1 cellular context compared by ENCODE assay signal in the genomic region with DNA sequence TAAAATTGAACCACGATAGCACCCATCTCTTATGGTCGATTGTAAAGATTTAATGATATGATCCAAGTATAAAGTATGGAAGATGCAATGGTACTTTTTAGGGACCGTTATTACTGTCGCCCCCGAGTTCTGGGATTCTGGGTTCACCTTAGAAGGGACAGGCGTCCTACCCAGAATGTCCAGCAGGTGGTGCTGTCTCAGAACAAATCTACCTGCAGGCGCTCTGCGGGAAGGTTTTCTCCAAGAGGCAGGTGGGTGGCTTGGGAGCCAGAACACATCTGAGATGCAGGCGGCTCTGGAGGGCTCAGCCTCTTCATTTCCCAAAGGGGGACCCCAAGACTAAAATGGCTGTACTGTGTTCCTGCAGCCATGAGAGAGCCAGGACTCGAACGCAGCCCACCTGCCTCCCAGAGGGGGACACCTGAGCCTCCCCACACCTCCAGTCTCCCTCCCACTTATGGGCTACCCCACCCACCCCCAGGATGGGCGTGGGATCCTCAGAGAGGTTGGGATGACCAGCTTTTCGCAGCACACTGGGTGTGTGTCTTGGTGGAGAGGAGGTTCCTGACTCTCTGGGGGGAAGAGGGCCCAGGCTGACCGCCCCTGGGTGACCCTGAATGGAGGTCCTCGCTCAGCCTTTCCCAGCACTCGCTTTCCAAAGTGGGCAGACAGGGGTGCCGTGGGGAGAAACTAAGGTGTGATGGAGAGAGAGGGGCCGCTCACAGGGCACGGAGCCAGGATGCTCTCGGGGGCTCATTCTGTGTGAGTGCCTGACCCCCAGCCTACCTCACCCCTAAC.
A peak's percentile ranks its signal among the peaks of the same experiment; 100 is the strongest.
TF ChIP-seq lines count a peak whose summit lies in the region.

No MANE protein-coding gene starts in this region.

TF ChIP-seq in K562, 482 proteins besides CTCF, POLR2A, EP300 and RAD21 (continued from another document):
- TF ChIP-seq, protein P1, sequence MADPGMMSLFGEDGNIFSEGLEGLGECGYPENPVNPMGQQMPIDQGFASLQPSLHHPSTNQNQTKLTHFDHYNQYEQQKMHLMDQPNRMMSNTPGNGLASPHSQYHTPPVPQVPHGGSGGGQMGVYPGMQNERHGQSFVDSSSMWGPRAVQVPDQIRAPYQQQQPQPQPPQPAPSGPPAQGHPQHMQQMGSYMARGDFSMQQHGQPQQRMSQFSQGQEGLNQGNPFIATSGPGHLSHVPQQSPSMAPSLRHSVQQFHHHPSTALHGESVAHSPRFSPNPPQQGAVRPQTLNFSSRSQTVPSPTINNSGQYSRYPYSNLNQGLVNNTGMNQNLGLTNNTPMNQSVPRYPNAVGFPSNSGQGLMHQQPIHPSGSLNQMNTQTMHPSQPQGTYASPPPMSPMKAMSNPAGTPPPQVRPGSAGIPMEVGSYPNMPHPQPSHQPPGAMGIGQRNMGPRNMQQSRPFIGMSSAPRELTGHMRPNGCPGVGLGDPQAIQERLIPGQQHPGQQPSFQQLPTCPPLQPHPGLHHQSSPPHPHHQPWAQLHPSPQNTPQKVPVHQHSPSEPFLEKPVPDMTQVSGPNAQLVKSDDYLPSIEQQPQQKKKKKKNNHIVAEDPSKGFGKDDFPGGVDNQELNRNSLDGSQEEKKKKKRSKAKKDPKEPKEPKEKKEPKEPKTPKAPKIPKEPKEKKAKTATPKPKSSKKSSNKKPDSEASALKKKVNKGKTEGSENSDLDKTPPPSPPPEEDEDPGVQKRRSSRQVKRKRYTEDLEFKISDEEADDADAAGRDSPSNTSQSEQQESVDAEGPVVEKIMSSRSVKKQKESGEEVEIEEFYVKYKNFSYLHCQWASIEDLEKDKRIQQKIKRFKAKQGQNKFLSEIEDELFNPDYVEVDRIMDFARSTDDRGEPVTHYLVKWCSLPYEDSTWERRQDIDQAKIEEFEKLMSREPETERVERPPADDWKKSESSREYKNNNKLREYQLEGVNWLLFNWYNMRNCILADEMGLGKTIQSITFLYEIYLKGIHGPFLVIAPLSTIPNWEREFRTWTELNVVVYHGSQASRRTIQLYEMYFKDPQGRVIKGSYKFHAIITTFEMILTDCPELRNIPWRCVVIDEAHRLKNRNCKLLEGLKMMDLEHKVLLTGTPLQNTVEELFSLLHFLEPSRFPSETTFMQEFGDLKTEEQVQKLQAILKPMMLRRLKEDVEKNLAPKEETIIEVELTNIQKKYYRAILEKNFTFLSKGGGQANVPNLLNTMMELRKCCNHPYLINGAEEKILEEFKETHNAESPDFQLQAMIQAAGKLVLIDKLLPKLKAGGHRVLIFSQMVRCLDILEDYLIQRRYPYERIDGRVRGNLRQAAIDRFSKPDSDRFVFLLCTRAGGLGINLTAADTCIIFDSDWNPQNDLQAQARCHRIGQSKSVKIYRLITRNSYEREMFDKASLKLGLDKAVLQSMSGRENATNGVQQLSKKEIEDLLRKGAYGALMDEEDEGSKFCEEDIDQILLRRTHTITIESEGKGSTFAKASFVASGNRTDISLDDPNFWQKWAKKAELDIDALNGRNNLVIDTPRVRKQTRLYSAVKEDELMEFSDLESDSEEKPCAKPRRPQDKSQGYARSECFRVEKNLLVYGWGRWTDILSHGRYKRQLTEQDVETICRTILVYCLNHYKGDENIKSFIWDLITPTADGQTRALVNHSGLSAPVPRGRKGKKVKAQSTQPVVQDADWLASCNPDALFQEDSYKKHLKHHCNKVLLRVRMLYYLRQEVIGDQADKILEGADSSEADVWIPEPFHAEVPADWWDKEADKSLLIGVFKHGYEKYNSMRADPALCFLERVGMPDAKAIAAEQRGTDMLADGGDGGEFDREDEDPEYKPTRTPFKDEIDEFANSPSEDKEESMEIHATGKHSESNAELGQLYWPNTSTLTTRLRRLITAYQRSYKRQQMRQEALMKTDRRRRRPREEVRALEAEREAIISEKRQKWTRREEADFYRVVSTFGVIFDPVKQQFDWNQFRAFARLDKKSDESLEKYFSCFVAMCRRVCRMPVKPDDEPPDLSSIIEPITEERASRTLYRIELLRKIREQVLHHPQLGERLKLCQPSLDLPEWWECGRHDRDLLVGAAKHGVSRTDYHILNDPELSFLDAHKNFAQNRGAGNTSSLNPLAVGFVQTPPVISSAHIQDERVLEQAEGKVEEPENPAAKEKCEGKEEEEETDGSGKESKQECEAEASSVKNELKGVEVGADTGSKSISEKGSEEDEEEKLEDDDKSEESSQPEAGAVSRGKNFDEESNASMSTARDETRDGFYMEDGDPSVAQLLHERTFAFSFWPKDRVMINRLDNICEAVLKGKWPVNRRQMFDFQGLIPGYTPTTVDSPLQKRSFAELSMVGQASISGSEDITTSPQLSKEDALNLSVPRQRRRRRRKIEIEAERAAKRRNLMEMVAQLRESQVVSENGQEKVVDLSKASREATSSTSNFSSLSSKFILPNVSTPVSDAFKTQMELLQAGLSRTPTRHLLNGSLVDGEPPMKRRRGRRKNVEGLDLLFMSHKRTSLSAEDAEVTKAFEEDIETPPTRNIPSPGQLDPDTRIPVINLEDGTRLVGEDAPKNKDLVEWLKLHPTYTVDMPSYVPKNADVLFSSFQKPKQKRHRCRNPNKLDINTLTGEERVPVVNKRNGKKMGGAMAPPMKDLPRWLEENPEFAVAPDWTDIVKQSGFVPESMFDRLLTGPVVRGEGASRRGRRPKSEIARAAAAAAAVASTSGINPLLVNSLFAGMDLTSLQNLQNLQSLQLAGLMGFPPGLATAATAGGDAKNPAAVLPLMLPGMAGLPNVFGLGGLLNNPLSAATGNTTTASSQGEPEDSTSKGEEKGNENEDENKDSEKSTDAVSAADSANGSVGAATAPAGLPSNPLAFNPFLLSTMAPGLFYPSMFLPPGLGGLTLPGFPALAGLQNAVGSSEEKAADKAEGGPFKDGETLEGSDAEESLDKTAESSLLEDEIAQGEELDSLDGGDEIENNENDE (IDR thresholded peaks at IDR 0.05; ENCODE audit: low read depth, low read length): no peak
- TF ChIP-seq NFYB (IDR thresholded peaks at IDR 0.05; ENCODE audit: extremely low read depth, insufficient read length): no peak
- no peak for TF ChIP-seq ESRRA (IDR thresholded peaks at IDR 0.05; ENCODE audit: borderline replicate concordance, low read depth)
- TF ChIP-seq, protein P2, sequence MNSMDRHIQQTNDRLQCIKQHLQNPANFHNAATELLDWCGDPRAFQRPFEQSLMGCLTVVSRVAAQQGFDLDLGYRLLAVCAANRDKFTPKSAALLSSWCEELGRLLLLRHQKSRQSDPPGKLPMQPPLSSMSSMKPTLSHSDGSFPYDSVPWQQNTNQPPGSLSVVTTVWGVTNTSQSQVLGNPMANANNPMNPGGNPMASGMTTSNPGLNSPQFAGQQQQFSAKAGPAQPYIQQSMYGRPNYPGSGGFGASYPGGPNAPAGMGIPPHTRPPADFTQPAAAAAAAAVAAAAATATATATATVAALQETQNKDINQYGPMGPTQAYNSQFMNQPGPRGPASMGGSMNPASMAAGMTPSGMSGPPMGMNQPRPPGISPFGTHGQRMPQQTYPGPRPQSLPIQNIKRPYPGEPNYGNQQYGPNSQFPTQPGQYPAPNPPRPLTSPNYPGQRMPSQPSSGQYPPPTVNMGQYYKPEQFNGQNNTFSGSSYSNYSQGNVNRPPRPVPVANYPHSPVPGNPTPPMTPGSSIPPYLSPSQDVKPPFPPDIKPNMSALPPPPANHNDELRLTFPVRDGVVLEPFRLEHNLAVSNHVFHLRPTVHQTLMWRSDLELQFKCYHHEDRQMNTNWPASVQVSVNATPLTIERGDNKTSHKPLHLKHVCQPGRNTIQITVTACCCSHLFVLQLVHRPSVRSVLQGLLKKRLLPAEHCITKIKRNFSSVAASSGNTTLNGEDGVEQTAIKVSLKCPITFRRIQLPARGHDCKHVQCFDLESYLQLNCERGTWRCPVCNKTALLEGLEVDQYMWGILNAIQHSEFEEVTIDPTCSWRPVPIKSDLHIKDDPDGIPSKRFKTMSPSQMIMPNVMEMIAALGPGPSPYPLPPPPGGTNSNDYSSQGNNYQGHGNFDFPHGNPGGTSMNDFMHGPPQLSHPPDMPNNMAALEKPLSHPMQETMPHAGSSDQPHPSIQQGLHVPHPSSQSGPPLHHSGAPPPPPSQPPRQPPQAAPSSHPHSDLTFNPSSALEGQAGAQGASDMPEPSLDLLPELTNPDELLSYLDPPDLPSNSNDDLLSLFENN (IDR thresholded peaks at IDR 0.05; ENCODE audit: low read depth in 2 of 2, low read length in 2 of 2): no peak
- TF ChIP-seq, protein P3, sequence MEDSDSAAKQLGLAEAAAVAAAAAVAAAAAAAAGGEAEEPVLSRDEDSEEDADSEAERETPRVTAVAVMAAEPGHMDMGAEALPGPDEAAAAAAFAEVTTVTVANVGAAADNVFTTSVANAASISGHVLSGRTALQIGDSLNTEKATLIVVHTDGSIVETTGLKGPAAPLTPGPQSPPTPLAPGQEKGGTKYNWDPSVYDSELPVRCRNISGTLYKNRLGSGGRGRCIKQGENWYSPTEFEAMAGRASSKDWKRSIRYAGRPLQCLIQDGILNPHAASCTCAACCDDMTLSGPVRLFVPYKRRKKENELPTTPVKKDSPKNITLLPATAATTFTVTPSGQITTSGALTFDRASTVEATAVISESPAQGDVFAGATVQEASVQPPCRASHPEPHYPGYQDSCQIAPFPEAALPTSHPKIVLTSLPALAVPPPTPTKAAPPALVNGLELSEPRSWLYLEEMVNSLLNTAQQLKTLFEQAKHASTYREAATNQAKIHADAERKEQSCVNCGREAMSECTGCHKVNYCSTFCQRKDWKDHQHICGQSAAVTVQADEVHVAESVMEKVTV (CRISPR knock-in tag; IDR thresholded peaks at IDR 0.05): peak; percentile 45; the same call in 1 of the 2 replicates
- no peak for TF ChIP-seq SMARCE1 (IDR thresholded peaks at IDR 0.05)
- TF ChIP-seq, protein P4, sequence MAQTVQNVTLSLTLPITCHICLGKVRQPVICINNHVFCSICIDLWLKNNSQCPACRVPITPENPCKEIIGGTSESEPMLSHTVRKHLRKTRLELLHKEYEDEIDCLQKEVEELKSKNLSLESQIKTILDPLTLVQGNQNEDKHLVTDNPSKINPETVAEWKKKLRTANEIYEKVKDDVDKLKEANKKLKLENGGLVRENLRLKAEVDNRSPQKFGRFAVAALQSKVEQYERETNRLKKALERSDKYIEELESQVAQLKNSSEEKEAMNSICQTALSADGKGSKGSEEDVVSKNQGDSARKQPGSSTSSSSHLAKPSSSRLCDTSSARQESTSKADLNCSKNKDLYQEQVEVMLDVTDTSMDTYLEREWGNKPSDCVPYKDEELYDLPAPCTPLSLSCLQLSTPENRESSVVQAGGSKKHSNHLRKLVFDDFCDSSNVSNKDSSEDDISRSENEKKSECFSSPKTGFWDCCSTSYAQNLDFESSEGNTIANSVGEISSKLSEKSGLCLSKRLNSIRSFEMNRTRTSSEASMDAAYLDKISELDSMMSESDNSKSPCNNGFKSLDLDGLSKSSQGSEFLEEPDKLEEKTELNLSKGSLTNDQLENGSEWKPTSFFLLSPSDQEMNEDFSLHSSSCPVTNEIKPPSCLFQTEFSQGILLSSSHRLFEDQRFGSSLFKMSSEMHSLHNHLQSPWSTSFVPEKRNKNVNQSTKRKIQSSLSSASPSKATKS (CRISPR knock-in tag; IDR thresholded peaks at IDR 0.05): no peak
- TF ChIP-seq KLF16 (IDR thresholded peaks at IDR 0.05): peak; percentile 56; the same call in 1 of the 2 replicates
- 0 out of 2 replicates have a peak, but pooled peaks have one; percentile 16 for TF ChIP-seq JUND (IDR thresholded peaks at IDR 0.05; ENCODE audit: borderline replicate concordance, low read depth, low read length)
- TF ChIP-seq JUND (tag; IDR thresholded peaks at IDR 0.05; ENCODE audit: borderline replicate concordance, low read depth, low read length): no peak
- TF ChIP-seq, protein P5, sequence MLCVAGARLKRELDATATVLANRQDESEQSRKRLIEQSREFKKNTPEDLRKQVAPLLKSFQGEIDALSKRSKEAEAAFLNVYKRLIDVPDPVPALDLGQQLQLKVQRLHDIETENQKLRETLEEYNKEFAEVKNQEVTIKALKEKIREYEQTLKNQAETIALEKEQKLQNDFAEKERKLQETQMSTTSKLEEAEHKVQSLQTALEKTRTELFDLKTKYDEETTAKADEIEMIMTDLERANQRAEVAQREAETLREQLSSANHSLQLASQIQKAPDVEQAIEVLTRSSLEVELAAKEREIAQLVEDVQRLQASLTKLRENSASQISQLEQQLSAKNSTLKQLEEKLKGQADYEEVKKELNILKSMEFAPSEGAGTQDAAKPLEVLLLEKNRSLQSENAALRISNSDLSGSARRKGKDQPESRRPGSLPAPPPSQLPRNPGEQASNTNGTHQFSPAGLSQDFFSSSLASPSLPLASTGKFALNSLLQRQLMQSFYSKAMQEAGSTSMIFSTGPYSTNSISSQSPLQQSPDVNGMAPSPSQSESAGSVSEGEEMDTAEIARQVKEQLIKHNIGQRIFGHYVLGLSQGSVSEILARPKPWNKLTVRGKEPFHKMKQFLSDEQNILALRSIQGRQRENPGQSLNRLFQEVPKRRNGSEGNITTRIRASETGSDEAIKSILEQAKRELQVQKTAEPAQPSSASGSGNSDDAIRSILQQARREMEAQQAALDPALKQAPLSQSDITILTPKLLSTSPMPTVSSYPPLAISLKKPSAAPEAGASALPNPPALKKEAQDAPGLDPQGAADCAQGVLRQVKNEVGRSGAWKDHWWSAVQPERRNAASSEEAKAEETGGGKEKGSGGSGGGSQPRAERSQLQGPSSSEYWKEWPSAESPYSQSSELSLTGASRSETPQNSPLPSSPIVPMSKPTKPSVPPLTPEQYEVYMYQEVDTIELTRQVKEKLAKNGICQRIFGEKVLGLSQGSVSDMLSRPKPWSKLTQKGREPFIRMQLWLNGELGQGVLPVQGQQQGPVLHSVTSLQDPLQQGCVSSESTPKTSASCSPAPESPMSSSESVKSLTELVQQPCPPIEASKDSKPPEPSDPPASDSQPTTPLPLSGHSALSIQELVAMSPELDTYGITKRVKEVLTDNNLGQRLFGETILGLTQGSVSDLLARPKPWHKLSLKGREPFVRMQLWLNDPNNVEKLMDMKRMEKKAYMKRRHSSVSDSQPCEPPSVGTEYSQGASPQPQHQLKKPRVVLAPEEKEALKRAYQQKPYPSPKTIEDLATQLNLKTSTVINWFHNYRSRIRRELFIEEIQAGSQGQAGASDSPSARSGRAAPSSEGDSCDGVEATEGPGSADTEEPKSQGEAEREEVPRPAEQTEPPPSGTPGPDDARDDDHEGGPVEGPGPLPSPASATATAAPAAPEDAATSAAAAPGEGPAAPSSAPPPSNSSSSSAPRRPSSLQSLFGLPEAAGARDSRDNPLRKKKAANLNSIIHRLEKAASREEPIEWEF (CRISPR knock-in tag; IDR thresholded peaks at IDR 0.05): no peak
